In the genomic region with DNA sequence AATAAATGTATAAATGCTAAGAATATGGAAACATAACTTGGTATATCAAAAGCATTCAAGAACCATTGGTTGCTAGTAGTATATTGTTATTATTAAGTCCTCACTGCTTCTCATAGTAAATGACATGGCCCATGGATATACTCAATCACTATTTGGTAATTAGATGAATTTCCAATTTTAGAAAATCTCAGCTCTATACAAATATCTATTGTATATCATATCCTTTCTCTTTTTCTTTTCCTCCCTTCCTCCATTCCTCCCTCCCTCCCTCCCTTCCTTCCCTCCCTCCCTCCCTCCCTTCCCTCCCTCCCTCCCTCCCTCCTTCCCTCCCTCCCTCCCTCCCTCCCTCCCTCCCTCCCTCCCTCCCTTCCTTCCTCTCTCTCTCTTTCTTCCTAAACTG, we compare ENCODE assay signal across 29 cellular contexts.
"Had no signal": no experiment of that assay in that cellular context is flagged by ENCODE, and none has a peak within 500 bp of the region (broad histone marks: within the 10 kb centered on the region; RNA-seq: fewer than 3 reads in every experiment).

No MANE protein-coding gene starts in this region.

- DNase-seq: stimulated activated CD4-positive, alpha-beta T cell treated with anti-CD3 and anti-CD28 coated beads, Interleukin-2, amount 100 ng/mL, for 48 hours; stimulated activated CD4-positive, alpha-beta T cell treated with anti-CD3 and anti-CD28 coated beads, Interleukin-4, amount 100 ng/mL, for 1 hour; stimulated activated CD4-positive, alpha-beta T cell treated with anti-CD3 and anti-CD28 coated beads, Interleukin-4, amount 100 ng/mL, for 24 hours; stimulated activated CD4-positive, alpha-beta T cell treated with anti-CD3 and anti-CD28 coated beads, Interleukin-4, amount 100 ng/mL, for 4 hours; stimulated activated CD8-positive, alpha-beta memory T cell treated with anti-CD3 and anti-CD28 coated beads, Interleukin-4, amount 100 ng/mL, for 48 hours; stimulated activated naive B cell treated with anti-CD40 and anti-IgM and Interleukin-4, amounts not matched to agents 10 μg/mL and 1 μg/mL and 100 μg/mL, for 72 hours; stimulated activated naive CD4-positive, alpha-beta T cell; stimulated activated naive CD4-positive, alpha-beta T cell treated with Interleukin-2 at 50 U/mL for 16 hours; stimulated activated naive CD8-positive, alpha-beta T cell treated with anti-CD3 and anti-CD28 coated beads, Interleukin-15, amount 100 ng/mL, for 72 hours; stimulated activated naive CD8-positive, alpha-beta T cell treated with anti-CD3 and anti-CD28 coated beads, Interleukin-15, Interleukin-2, amounts not matched to agents 100 U/mL and 50 U/mL, for 24 hours; stomach; substantia nigra; testis; thyroid gland; tibial artery; transverse colon; trophoblast cell; upper lobe of left lung; upper lobe of right lung; uterus had no signal

- H3K4me1 ChIP-seq: stomach, suprapubic skin, testis, thyroid gland, tibial artery, tibial nerve, transverse colon, upper lobe of left lung, upper lobe of right lung, uterus, vagina had no signal

- H3K4me3 Mint-ChIP-seq: stimulated activated effector memory CD8-positive, alpha-beta T cell treated with anti-CD3 and anti-CD28 coated beads, Interleukin-12 subunit alpha, Interleukin-12 subunit beta, amount 100 ng/mL, for 72 hours; stimulated activated memory B cell treated with anti-CD40 and anti-IgM and Interleukin-4, amounts not matched to agents 10 μg/mL and 1 μg/mL and 100 μg/mL, for 72 hours; stimulated activated naive B cell treated with anti-CD40 and anti-IgM and Interleukin-4, amounts not matched to agents 10 μg/mL and 1 μg/mL and 100 μg/mL, for 72 hours; stimulated activated naive CD8-positive, alpha-beta T cell treated with anti-CD3 and anti-CD28 coated beads, Interleukin-15, amount 100 ng/mL, for 72 hours; stimulated activated naive CD8-positive, alpha-beta T cell treated with anti-CD3 and anti-CD28 coated beads, Interleukin-15, Interleukin-2, amounts not matched to agents 100 ng/mL and 50 ng/mL, for 24 hours; type B pancreatic cell had no signal

- ATAC-seq: stimulated activated effector memory CD8-positive, alpha-beta T cell treated with anti-CD3 and anti-CD28 coated beads, Interleukin-12 subunit alpha, Interleukin-12 subunit beta, amount 100 ng/mL, for 72 hours; stimulated activated memory B cell treated with anti-CD40 and anti-IgM and Interleukin-4, amounts not matched to agents 10 μg/mL and 1 μg/mL and 100 μg/mL, for 72 hours; stimulated activated naive B cell treated with anti-CD40 and anti-IgM and Interleukin-4, amounts not matched to agents 10 μg/mL and 1 μg/mL and 100 μg/mL, for 72 hours; stimulated activated naive CD8-positive, alpha-beta T cell treated with anti-CD3 and anti-CD28 coated beads, Interleukin-15, amount 100 ng/mL, for 72 hours; stimulated activated naive CD8-positive, alpha-beta T cell treated with anti-CD3 and anti-CD28 coated beads, Interleukin-15, Interleukin-2, amounts not matched to agents 100 U/mL and 50 U/mL, for 24 hours; upper lobe of right lung had no signal

- H3K27ac Mint-ChIP-seq: stimulated activated effector memory CD8-positive, alpha-beta T cell treated with anti-CD3 and anti-CD28 coated beads, Interleukin-12 subunit alpha, Interleukin-12 subunit beta, amount 100 ng/mL, for 72 hours; stimulated activated memory B cell treated with anti-CD40 and anti-IgM and Interleukin-4, amounts not matched to agents 10 μg/mL and 1 μg/mL and 100 μg/mL, for 72 hours; stimulated activated naive B cell treated with anti-CD40 and anti-IgM and Interleukin-4, amounts not matched to agents 10 μg/mL and 1 μg/mL and 100 μg/mL, for 72 hours; stimulated activated naive CD8-positive, alpha-beta T cell treated with anti-CD3 and anti-CD28 coated beads, Interleukin-15, amount 100 ng/mL, for 72 hours; stimulated activated naive CD8-positive, alpha-beta T cell treated with anti-CD3 and anti-CD28 coated beads, Interleukin-15, Interleukin-2, amounts not matched to agents 100 ng/mL and 50 ng/mL, for 24 hours; type B pancreatic cell had no signal

- H3K36me3 ChIP-seq: stomach, suprapubic skin, thoracic aorta, thyroid gland, tibial artery, tibial nerve, transverse colon, upper lobe of left lung, upper lobe of right lung, uterus, vagina had no signal

- H3K4me1 Mint-ChIP-seq: stimulated activated effector memory CD8-positive, alpha-beta T cell treated with anti-CD3 and anti-CD28 coated beads, Interleukin-12 subunit alpha, Interleukin-12 subunit beta, amount 100 ng/mL, for 72 hours; stimulated activated memory B cell treated with anti-CD40 and anti-IgM and Interleukin-4, amounts not matched to agents 10 μg/mL and 1 μg/mL and 100 μg/mL, for 72 hours; stimulated activated naive B cell treated with anti-CD40 and anti-IgM and Interleukin-4, amounts not matched to agents 10 μg/mL and 1 μg/mL and 100 μg/mL, for 72 hours; stimulated activated naive CD8-positive, alpha-beta T cell treated with anti-CD3 and anti-CD28 coated beads, Interleukin-15, amount 100 ng/mL, for 72 hours had no signal

- H3K9me3 ChIP-seq: stomach, suprapubic skin, testis, thoracic aorta, thyroid gland, tibial artery, tibial nerve, transverse colon, upper lobe of left lung, upper lobe of right lung, uterus, vagina had no signal

- H3K27me3 ChIP-seq: stomach, suprapubic skin, testis, thyroid gland, tibial artery, tibial nerve, upper lobe of left lung, upper lobe of right lung, uterus, vagina had no signal

- H3K9me3 Mint-ChIP-seq: stimulated activated memory B cell treated with anti-CD40 and anti-IgM and Interleukin-4, amounts not matched to agents 10 μg/mL and 1 μg/mL and 100 μg/mL, for 72 hours; stimulated activated naive B cell treated with anti-CD40 and anti-IgM and Interleukin-4, amounts not matched to agents 10 μg/mL and 1 μg/mL and 100 μg/mL, for 72 hours; stimulated activated naive CD8-positive, alpha-beta T cell treated with anti-CD3 and anti-CD28 coated beads, Interleukin-15, amount 100 ng/mL, for 72 hours; stimulated activated naive CD8-positive, alpha-beta T cell treated with anti-CD3 and anti-CD28 coated beads, Interleukin-15, Interleukin-2, amounts not matched to agents 100 ng/mL and 50 ng/mL, for 24 hours; type B pancreatic cell had no signal

- FAIRE-seq: urothelium cell line had no signal

- H3K27me3 Mint-ChIP-seq: stimulated activated memory B cell treated with anti-CD40 and anti-IgM and Interleukin-4, amounts not matched to agents 10 μg/mL and 1 μg/mL and 100 μg/mL, for 72 hours; stimulated activated naive B cell treated with anti-CD40 and anti-IgM and Interleukin-4, amounts not matched to agents 10 μg/mL and 1 μg/mL and 100 μg/mL, for 72 hours had no signal

- H3K36me3 Mint-ChIP-seq: stimulated activated effector memory CD8-positive, alpha-beta T cell treated with anti-CD3 and anti-CD28 coated beads, Interleukin-12 subunit alpha, Interleukin-12 subunit beta, amount 100 ng/mL, for 72 hours; stimulated activated memory B cell treated with anti-CD40 and anti-IgM and Interleukin-4, amounts not matched to agents 10 μg/mL and 1 μg/mL and 100 μg/mL, for 72 hours; stimulated activated naive B cell treated with anti-CD40 and anti-IgM and Interleukin-4, amounts not matched to agents 10 μg/mL and 1 μg/mL and 100 μg/mL, for 72 hours; type B pancreatic cell had no signal

- H3K27ac ChIP-seq: stomach, suprapubic skin, testis, thoracic aorta, thyroid gland, tibial artery, tibial nerve, transverse colon, upper lobe of left lung, upper lobe of right lung, uterus, vagina had no signal

- H3K4me3 ChIP-seq: stomach, suprapubic skin, testis, thoracic aorta, thyroid gland, tibial artery, tibial nerve, transverse colon, upper lobe of left lung, upper lobe of right lung, uterus, vagina had no signal
